8 cellular contexts compared by ENCODE assay signal in the genomic region with DNA sequence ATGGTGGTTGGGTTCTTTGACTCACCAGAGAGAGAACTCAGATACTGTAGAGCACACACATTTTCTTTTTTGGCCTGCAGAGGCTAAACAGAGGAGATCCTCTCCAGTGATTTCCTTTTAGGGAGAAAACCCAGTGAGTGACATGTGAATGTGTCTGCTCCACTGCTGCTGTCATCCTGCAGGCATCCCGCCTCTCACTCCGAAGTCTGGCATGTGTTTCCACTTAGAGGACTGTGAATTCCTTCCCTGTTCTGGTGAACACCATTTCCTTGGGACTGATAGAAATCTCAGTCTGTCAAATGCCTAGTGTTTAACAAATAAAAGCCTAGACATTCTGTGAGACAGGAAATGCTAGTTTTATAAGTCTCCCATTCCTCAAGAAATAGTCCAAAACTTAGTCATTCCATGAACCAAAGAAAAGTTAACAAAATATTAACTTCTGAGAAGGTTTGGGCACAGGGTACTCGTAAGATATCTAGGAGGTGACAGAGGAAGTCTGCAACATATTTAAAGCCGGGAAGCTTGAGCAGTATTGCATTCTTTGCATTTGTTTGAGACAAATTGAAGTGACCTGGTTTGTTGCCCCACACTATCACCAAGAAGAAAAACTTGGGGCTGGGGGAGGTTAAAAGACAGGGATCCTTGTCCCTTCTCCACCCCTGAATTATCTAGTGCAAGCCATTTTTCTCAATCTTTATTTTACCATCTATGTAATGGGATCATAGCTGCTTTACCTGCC.
DNase-seq lines count a peak whose midpoint lies in the region; ATAC-seq and TF ChIP-seq lines count a peak whose summit lies in the region.

No MANE protein-coding gene starts in this region.

- peaks cover 10% of the 10 kb centered on the region for H3K36me3 Mint-ChIP-seq in endothelial cell (ENCODE audit: low read depth, unreplicated experiment)

- intact Hi-C loops in testis (cut with DNase I; ENCODE audit: low total_unique reads) = no loop called here

- peak overlapping the region; percentile 93 for H3K27ac ChIP-seq in muscle layer of duodenum (ENCODE audit: low read length)
- H3K27ac ChIP-seq in testis = no peak overlapping the region

- no peak overlapping the region for H3K4me3 Mint-ChIP-seq in endothelial cell (ENCODE audit: unreplicated experiment)

- POLR2A ChIA-PET in AG04449 (lab: Yijun Ruan, JAX) = interaction anchor here (1.0 to 3.4 kb wide), 2 partner anchors 14 to 88 kb away, joined by 3 to 25 read pairs; no protein-coding TSS in a partner anchor

- H3K4me1 Mint-ChIP-seq in endothelial cell (ENCODE audit: unreplicated experiment) = peaks cover 12% of the 10 kb centered on the region

- H3K27me3 ChIP-seq in muscle layer of duodenum (ENCODE audit: low read depth, low read length) (no peaks in the 10 kb centered on the region), testis (no peaks in the 10 kb centered on the region)

- no peaks in the 10 kb centered on the region for H3K36me3 ChIP-seq in muscle layer of duodenum (ENCODE audit: control insufficient read depth in 1 of 2, insufficient read depth in 2 of 2, low read length in 2 of 2)
- no peaks in the 10 kb centered on the region for H3K36me3 ChIP-seq in testis (ENCODE audit: low read depth, missing control alignments)

- CTCF ChIA-PET in AG04449 (lab: Yijun Ruan, JAX) = interaction anchor here (0.9 to 1.7 kb wide), 9 partner anchors 16 to 358 kb away, joined by 3 to 10 read pairs (median 3); a partner anchor contains a TSS

- H3K4me1 ChIP-seq in muscle layer of duodenum (ENCODE audit: control insufficient read depth in 1 of 2, insufficient read depth in 2 of 2, low read length in 2 of 2) = peaks cover 7 to 12% of the 10 kb centered on the region in 2 donors
- peaks cover 9% of the 10 kb centered on the region for H3K4me1 ChIP-seq in testis

- H3K9me3 ChIP-seq in muscle layer of duodenum (ENCODE audit: control insufficient read depth in 1 of 2, low read length in 2 of 2) (no peaks in the 10 kb centered on the region), testis (no peaks in the 10 kb centered on the region)

- no peak for ATAC-seq in GM18868 (IDR thresholded peaks at IDR 0.05; ENCODE audit: unreplicated experiment)

- peak overlapping the region; percentile 22 for H3K27ac Mint-ChIP-seq in endothelial cell (ENCODE audit: unreplicated experiment)

- TF ChIP-seq POLR2A in testis (IDR thresholded peaks at IDR 0.05) = no peak

- TF ChIP-seq CTCF in AG04449 (IDR thresholded peaks at IDR 0.05; ENCODE audit: insufficient read depth, low read length, missing control alignments) (no peak), endothelial cell (IDR thresholded peaks at IDR 0.05; ENCODE audit: unreplicated experiment) (no peak), testis (IDR thresholded peaks at IDR 0.05) (no peak)

- H3K9me3 Mint-ChIP-seq in endothelial cell (ENCODE audit: unreplicated experiment) = no peaks in the 10 kb centered on the region

- H3K4me3 ChIP-seq in AG04449 (ENCODE audit: low read depth, low read length) (no peak overlapping the region), muscle layer of duodenum (ENCODE audit: low read depth in 1 of 2, low read length in 2 of 2) (no peak overlapping the region), testis (no peak overlapping the region)

- H3K27me3 Mint-ChIP-seq in endothelial cell (ENCODE audit: unreplicated experiment) = peaks cover 2% of the 10 kb centered on the region

- DNase-seq in AG04449 (ENCODE audit: low read depth, low spot score) (peak; percentile 100), LHCN-M2 (ENCODE audit: low read depth) (peak; percentile 96), endothelial cell (ENCODE audit: low spot score) (peak; percentile 37), NCI-H1092 treated with DMSO at 0.1 percent for 48 hours (lab: John Stamatoyannopoulos, UW) (no peak), NCI-H2196 (lab: John Stamatoyannopoulos, UW; ENCODE audit: unreplicated experiment) (no peak), testis (no peak)

- 51 to 62% methylated on average over 4 of the region's 4 CpGs for WGBS in testis, 2 donors

Comparison
In these comparisons a context has a peak if more than half of its experiments do, and no peak if none do; other contexts are left out.
1. DNase-seq: peak in AG04449 (single experiment), LHCN-M2 (single experiment) and endothelial cell (single experiment); none in NCI-H1092 treated with DMSO at 0.1 percent for 48 hours (single experiment), NCI-H2196 (single experiment) and testis (single experiment).